Comparison of ENCODE assay signal across 16 cellular contexts in the genomic region with DNA sequence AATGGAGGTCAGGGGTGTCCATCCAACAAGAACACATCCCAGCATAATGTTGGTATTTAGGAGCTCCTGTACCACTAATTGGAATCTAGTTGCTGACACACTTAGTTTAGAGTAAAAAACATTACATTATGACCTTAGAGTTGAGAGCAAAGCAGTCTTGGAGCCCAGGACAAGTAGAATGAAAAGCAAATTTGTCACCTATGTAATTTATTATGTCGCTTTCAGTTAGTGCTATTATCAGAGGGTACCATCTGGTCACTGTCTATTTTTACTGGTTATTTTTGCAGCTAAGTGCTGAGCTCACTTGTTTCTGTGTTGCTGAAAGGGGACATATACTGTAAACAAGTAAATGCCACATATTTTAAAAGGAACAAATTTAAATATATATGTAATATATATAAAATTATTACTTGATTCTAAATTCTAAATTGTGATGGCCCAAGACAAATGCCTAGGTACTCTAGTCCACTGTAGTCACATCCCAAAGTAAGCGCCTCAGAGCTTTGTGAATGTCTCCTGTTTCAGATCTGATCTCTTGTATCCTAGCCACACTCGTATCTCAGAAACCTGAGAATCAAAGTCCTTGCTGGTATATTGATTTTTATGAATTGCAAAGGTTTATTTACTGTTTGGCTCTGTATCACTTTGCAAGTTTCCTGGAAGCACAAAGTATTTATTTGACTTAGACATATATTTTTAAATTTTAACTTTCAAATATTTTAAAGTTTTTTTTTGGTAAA.
"Had no signal": no experiment of that assay in that cellular context is flagged by ENCODE, and none has a peak within 500 bp of the region (broad histone marks: within the 10 kb centered on the region; RNA-seq: fewer than 3 reads in every experiment).

No MANE protein-coding gene starts in this region.

- H3K27ac ChIP-seq: breast epithelium, dorsolateral prefrontal cortex, foreskin keratinocyte, heart left ventricle, ovary, stomach, thoracic aorta had no signal

- H3K4me1 Mint-ChIP-seq: neural crest cell had no signal

- H3K9me3 Mint-ChIP-seq: activated CD4-positive, alpha-beta memory T cell treated with anti-CD3 and anti-CD28 coated beads for 36 hours; activated T-cell treated with anti-CD3 and anti-CD28 coated beads, Interleukin-2, amount 50 U/mL, for 4 hours; neural crest cell had no signal

- H3K27me3 ChIP-seq: breast epithelium, dorsolateral prefrontal cortex, foreskin keratinocyte, heart left ventricle, ovary, stomach had no signal

- DNase-seq: activated CD4-positive, alpha-beta memory T cell treated with anti-CD3 and anti-CD28 coated beads for 36 hours; activated CD4-positive, alpha-beta T cell treated with anti-CD3 and anti-CD28 coated beads for 1 hour; activated gamma-delta T cell; activated T-cell treated with anti-CD3 and anti-CD28 coated beads, Interleukin-2, amount 50 U/mL, for 4 hours; dorsolateral prefrontal cortex; foreskin keratinocyte; heart left ventricle; kidney; ovary; stimulated activated CD4-positive, alpha-beta T cell treated with anti-CD3 and anti-CD28 coated beads, Interleukin-4, amount 100 ng/mL, for 4 hours; stomach; T-helper 9 cell had no signal

- H3K27me3 Mint-ChIP-seq: activated naive CD8-positive, alpha-beta T cell had no signal

- H3K4me3 Mint-ChIP-seq: activated CD4-positive, alpha-beta memory T cell treated with anti-CD3 and anti-CD28 coated beads for 36 hours; activated naive CD8-positive, alpha-beta T cell; activated T-cell treated with anti-CD3 and anti-CD28 coated beads, Interleukin-2, amount 50 U/mL, for 4 hours; neural crest cell had no signal

- H3K27ac Mint-ChIP-seq: activated CD4-positive, alpha-beta memory T cell treated with anti-CD3 and anti-CD28 coated beads for 36 hours; activated naive CD8-positive, alpha-beta T cell had no signal

- H3K4me3 ChIP-seq: breast epithelium, dorsolateral prefrontal cortex, heart left ventricle, ovary, stomach, thoracic aorta had no signal

- ATAC-seq: activated T-cell treated with anti-CD3 and anti-CD28 coated beads, Interleukin-2, amount 50 U/mL, for 4 hours; foreskin keratinocyte; heart left ventricle had no signal

- H3K36me3 Mint-ChIP-seq: activated CD4-positive, alpha-beta memory T cell treated with anti-CD3 and anti-CD28 coated beads for 36 hours; activated naive CD8-positive, alpha-beta T cell had no signal

- H3K4me1 ChIP-seq: breast epithelium had no signal

- H3K9me3 ChIP-seq: breast epithelium, heart left ventricle, ovary, stomach, thoracic aorta had no signal

- H3K36me3 ChIP-seq: breast epithelium, heart left ventricle, ovary, stomach, thoracic aorta had no signal
